ENCODE assay signal across 23 cellular contexts in genomic region chr7:118863961-118864360, GRCh38.
"Had no signal": no experiment of that assay in that cellular context is flagged by ENCODE, and none has a peak within 500 bp of the region (broad histone marks: within the 10 kb centered on the region; RNA-seq: fewer than 3 reads in every experiment).

No MANE protein-coding gene starts in this region.

- H3K27ac ChIP-seq: ascending aorta, brain microvascular endothelial cell, esophagus muscularis mucosa, gastroesophageal sphincter, heart right ventricle, neutrophil, pancreas, psoas muscle, right atrium auricular region, thyroid gland, upper lobe of right lung had no signal

- ATAC-seq: activated naive CD4-positive, alpha-beta T cell treated with anti-CD3 and anti-CD28 coated beads, Interleukin-2, amount 50 U/mL, for 72 hours; gastroesophageal sphincter; heart right ventricle; left cardiac atrium; natural killer cell treated with Interleukin-12 subunit alpha and Interleukin-12 subunit beta and Interleukin-15 and Interleukin-18, amount 100 ng/mL, for 72 hours; pancreas; psoas muscle; upper lobe of right lung had no signal

- DNase-seq: activated CD4-positive, alpha-beta T cell treated with anti-CD3 and anti-CD28 coated beads for 1 hour; activated CD4-positive, alpha-beta T cell treated with anti-CD3 and anti-CD28 coated beads, Interleukin-2, amount 50 U/mL, for 1 hour; activated gamma-delta T cell treated with Interleukin-2 at 50 U/mL for 16 hours; activated T-cell treated with anti-CD3 and anti-CD28 coated beads, Interleukin-2, amount 50 U/mL, for 1 hour; brain microvascular endothelial cell; effector memory CD4-positive, alpha-beta T cell; heart right ventricle; islet precursor cell; left cardiac atrium; pancreas; psoas muscle; stimulated activated CD4-positive, alpha-beta T cell treated with anti-CD3 and anti-CD28 coated beads, Interleukin-4, amount 100 ng/mL, for 24 hours; stimulated activated naive CD4-positive, alpha-beta T cell treated with Interleukin-2 at 50 U/mL for 16 hours; T-helper 9 cell; thyroid gland; upper lobe of right lung had no signal
